In the genomic region with DNA sequence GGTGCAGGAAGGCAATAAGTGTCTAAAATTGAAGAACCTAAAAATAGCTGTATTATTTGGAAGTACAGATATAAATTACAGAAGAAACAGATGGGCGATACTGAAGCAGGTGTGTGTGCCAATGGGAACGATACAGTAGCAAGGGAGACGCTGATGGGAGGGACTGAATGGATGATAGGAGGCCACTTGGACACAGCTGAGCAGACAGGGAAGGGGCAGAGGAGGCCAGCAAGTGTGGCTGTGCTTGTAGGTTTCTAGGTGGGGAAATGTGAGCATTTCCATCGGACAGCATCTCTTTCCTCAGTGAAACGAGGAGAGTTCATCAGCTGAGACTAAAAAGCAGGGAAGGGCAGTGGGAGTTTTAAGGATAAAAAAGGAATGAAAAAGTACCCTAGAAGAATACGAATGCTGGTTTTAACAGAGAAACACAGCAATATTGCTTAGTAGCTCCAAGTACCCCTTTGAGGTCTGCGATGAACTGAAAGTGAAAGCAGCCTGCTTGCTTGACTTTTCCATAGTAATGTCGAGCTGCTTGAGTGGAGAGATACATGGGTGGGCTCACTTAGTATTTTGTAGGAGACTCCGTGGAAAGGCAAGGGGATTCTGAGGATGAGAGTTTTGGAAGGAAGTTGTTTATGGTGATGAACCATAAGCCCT, we compare ENCODE assay signal across 8 cellular contexts.
A peak's percentile ranks its signal among the peaks of the same experiment; 100 is the strongest.
DNase-seq lines count a peak whose midpoint lies in the region; ATAC-seq and TF ChIP-seq lines count a peak whose summit lies in the region.

No MANE protein-coding gene starts in this region.

- H3K27ac ChIP-seq in ascending aorta (no peak overlapping the region), ovary (peak overlapping the region in 1 of 2 donors; percentile 11), endodermal cell (ENCODE audit: low read depth, low read length) (no peak overlapping the region), mesendoderm (ENCODE audit: low read depth, low read length) (no peak overlapping the region)

- intact Hi-C loops in ascending aorta (cut with DNase I) (no loop called here), ovary (cut with DNase I) (loop anchor here in 1 of 4 donors (5.0 kb wide), 1 partner anchor 791 kb away; no protein-coding TSS in a partner anchor), Caco-2 (cut with micrococcal nuclease; ENCODE audit: unreplicated experiment) (no loop called here)

- TF ChIP-seq CTCF in ascending aorta (IDR thresholded peaks at IDR 0.05) (no peak), ovary (IDR thresholded peaks at IDR 0.05) (no peak), endodermal cell (conservative IDR thresholded peaks at IDR 0.05) (no peak), Caco-2 (IDR thresholded peaks at IDR 0.05; ENCODE audit: insufficient read depth in 1 of 2, low read depth in 1 of 2, low read length in 1 of 2, severe bottlenecking in 1 of 2, unreplicated experiment in 1 of 2) (no peak)

- TF ChIP-seq POLR2A in ovary (IDR thresholded peaks at IDR 0.05), result no peak

- H4K8ac ChIP-seq in mesendoderm (ENCODE audit: low read depth, low read length), result no peak overlapping the region

- peak; percentile 52 for ATAC-seq in GM19395 (IDR thresholded peaks at IDR 0.05; ENCODE audit: unreplicated experiment)

- H3K4me1 ChIP-seq in ascending aorta (no peaks in the 10 kb centered on the region), ovary (ENCODE audit: insufficient read depth) (no peaks in the 10 kb centered on the region), endodermal cell (ENCODE audit: control insufficient read depth, insufficient read depth, low read length) (no peaks in the 10 kb centered on the region), Caco-2 (peaks cover 17% of the 10 kb centered on the region), mesendoderm (ENCODE audit: control insufficient read depth, low read depth, low read length) (peaks cover 7% of the 10 kb centered on the region)

- H3K4ac ChIP-seq in mesendoderm (ENCODE audit: low read depth, low read length), result no peak overlapping the region

- no peak overlapping the region for H3K4me2 ChIP-seq in mesendoderm (ENCODE audit: low read length)

- H3K23ac ChIP-seq in mesendoderm (ENCODE audit: low read length), result no peak overlapping the region

- H3K27me3 ChIP-seq in ascending aorta, result no peaks in the 10 kb centered on the region
- H3K27me3 ChIP-seq in ovary, result no peaks in the 10 kb centered on the region
- H3K27me3 ChIP-seq in endodermal cell (ENCODE audit: control insufficient read depth, insufficient read depth, low read length, poor library complexity, severe bottlenecking), result peaks cover 10% of the 10 kb centered on the region
- no peaks in the 10 kb centered on the region for H3K27me3 ChIP-seq in Caco-2 (replicated peaks; ENCODE audit: control insufficient read depth, insufficient read depth, low read length)
- no peaks in the 10 kb centered on the region for H3K27me3 ChIP-seq in mesendoderm (ENCODE audit: insufficient read depth, low read length, poor library complexity)

- H3K18ac ChIP-seq in mesendoderm (ENCODE audit: low read length), result no peak overlapping the region

- H3K27ac Mint-ChIP-seq in endodermal cell (no peak overlapping the region), Caco-2 (ENCODE audit: unreplicated experiment) (no peak overlapping the region)

- DNase-seq in DMS153 (lab: John Stamatoyannopoulos, UW) (peak; percentile 33), NCI-H187 treated with DMSO at 0.1 percent for 48 hours (lab: John Stamatoyannopoulos, UW) (peak; percentile 44), ascending aorta (ENCODE audit: low spot score in 2 of 2) (no peak), ovary (no peak), endodermal cell (no peak), Caco-2 (no peak), mesendoderm (no peak)

- POLR2A ChIA-PET in Caco-2 (lab: Charles Lee), result no interaction called here

- H3K36me3 ChIP-seq in ascending aorta (no peaks in the 10 kb centered on the region), ovary (no peaks in the 10 kb centered on the region), endodermal cell (ENCODE audit: control insufficient read depth, insufficient read depth, low read length) (no peaks in the 10 kb centered on the region), Caco-2 (ENCODE audit: control insufficient read depth, insufficient read depth, low read length) (no peaks in the 10 kb centered on the region), mesendoderm (ENCODE audit: control insufficient read depth, insufficient read depth, low read length) (no peaks in the 10 kb centered on the region)

- CTCF ChIA-PET in Caco-2 (lab: Charles Lee), result no interaction called here

- H4K5ac ChIP-seq in mesendoderm (ENCODE audit: low read length), result no peak overlapping the region

- H3K4me3 Mint-ChIP-seq in endodermal cell (no peak overlapping the region), Caco-2 (ENCODE audit: unreplicated experiment) (no peak overlapping the region)

- BruUV-seq in Caco-2 (replicated peaks; lab: Mats Ljungman, UMichigan), result no TSS peak

- WGBS in ovary, 3 donors, result 3 to 10% (median 4%) methylated on average over 9 of the region's 9 CpGs
- 93 to 98% methylated on average over 9 of the region's 9 CpGs for WGBS in endodermal cell (ENCODE audit: insufficient coverage in 1 of 2, insufficient read length in 1 of 2), 2 experiments
- no CpG with 5 or more reads among the region's 9 CpGs for WGBS in mesendoderm (ENCODE audit: extremely low coverage, insufficient coverage, low lambda C conversion rate)

- H3K56ac ChIP-seq in mesendoderm (ENCODE audit: low read length), result no peak overlapping the region

- H3K9me3 ChIP-seq in ascending aorta (no peaks in the 10 kb centered on the region), ovary (no peaks in the 10 kb centered on the region), endodermal cell (ENCODE audit: control insufficient read depth, low read length) (no peaks in the 10 kb centered on the region), Caco-2 (no peaks in the 10 kb centered on the region)

- peaks cover 22% of the 10 kb centered on the region for H3K27me3 Mint-ChIP-seq in endodermal cell (ENCODE audit: insufficient read depth)
- H3K27me3 Mint-ChIP-seq in Caco-2 (ENCODE audit: insufficient read depth, unreplicated experiment), result no peaks in the 10 kb centered on the region

- no peak overlapping the region for H2AK5ac ChIP-seq in mesendoderm (ENCODE audit: low read length)

- H3K4me1 Mint-ChIP-seq in endodermal cell, result no peaks in the 10 kb centered on the region
- no peaks in the 10 kb centered on the region for H3K4me1 Mint-ChIP-seq in Caco-2 (ENCODE audit: low read depth, unreplicated experiment)

- H2BK15ac ChIP-seq in mesendoderm (replicated peaks; ENCODE audit: low read depth), result no peak overlapping the region

- H3K4me3 ChIP-seq in ascending aorta, result peak overlapping the region; percentile 43 to 48
- H3K4me3 ChIP-seq in ovary, result peak overlapping the region; percentile 35
- no peak overlapping the region for H3K4me3 ChIP-seq in endodermal cell (ENCODE audit: low read length)
- no peak overlapping the region for H3K4me3 ChIP-seq in Caco-2 (ENCODE audit: low read depth, low read length)
- H3K4me3 ChIP-seq in mesendoderm (ENCODE audit: low read length), result no peak overlapping the region

- H3K79me2 ChIP-seq in mesendoderm (ENCODE audit: control insufficient read depth, insufficient read depth, low read length), result no peaks in the 10 kb centered on the region

- no peak overlapping the region for H2BK5ac ChIP-seq in mesendoderm (ENCODE audit: low read length)

- no peak for TF ChIP-seq EP300 in ovary (IDR thresholded peaks at IDR 0.05)

- H3K79me1 ChIP-seq in mesendoderm (ENCODE audit: low read length), result no peaks in the 10 kb centered on the region

- H3K9ac ChIP-seq in endodermal cell (ENCODE audit: extremely low read depth, low read length, poor library complexity, severe bottlenecking) (no peak overlapping the region), mesendoderm (ENCODE audit: low read length) (no peak overlapping the region)

- H3K36me3 Mint-ChIP-seq in endodermal cell (ENCODE audit: low read depth) (no peaks in the 10 kb centered on the region), Caco-2 (ENCODE audit: insufficient read depth, unreplicated experiment) (no peaks in the 10 kb centered on the region)

- no peak overlapping the region for H2BK120ac ChIP-seq in mesendoderm (ENCODE audit: low read depth, low read length)

- H3K9me3 Mint-ChIP-seq in endodermal cell (peaks cover 2% of the 10 kb centered on the region), Caco-2 (ENCODE audit: unreplicated experiment) (no peaks in the 10 kb centered on the region)

Comparison
In these comparisons a context has a peak if more than half of its experiments do, and no peak if none do; other contexts are left out.
1. DNase-seq: peak in DMS153 (single experiment) and NCI-H187 treated with DMSO at 0.1 percent for 48 hours (single experiment); none in ascending aorta (0 of 2), ovary (0 of 5), endodermal cell (single experiment), Caco-2 (0 of 2) and mesendoderm (single experiment).
2. H3K4me3 ChIP-seq: peak in ascending aorta (2 of 2) and ovary (single experiment); none in endodermal cell (single experiment), Caco-2 (single experiment) and mesendoderm (single experiment).